ENCODE assay signal across 17 cellular contexts in genomic region chr19:47104678-47105077, GRCh38.
"Had no signal": no experiment of that assay in that cellular context is flagged by ENCODE, and none has a peak within 500 bp of the region (broad histone marks: within the 10 kb centered on the region; RNA-seq: fewer than 3 reads in every experiment).

No MANE protein-coding gene starts in this region.

- ATAC-seq: activated T-cell treated with anti-CD3 and anti-CD28 coated beads, Interleukin-2, amount 50 U/mL, for 4 hours; esophagus mucosa; left colon; lower lobe of right lung; natural killer cell; SK-N-SH treated with all-trans-retinoic acid at 6 μM for 48 hours; stimulated activated naive CD8-positive, alpha-beta T cell treated with anti-CD3 and anti-CD28 coated beads, Interleukin-15, Interleukin-2, amounts not matched to agents 100 U/mL and 50 U/mL, for 24 hours had no signal

- H3K27ac Mint-ChIP-seq: activated CD4-positive, alpha-beta T cell treated with anti-CD3 and anti-CD28 coated beads, Interleukin-2, amount 10 ng/mL, durations not matched to agents 24 days and 14 days; activated naive CD4-positive, alpha-beta T cell treated with anti-CD3 and anti-CD28 coated beads, Interleukin-2, amount 50 U/mL, for 24 hours had no signal

- H3K9me3 Mint-ChIP-seq: activated CD4-positive, alpha-beta T cell treated with anti-CD3 and anti-CD28 coated beads, Interleukin-2, amount 10 ng/mL, durations not matched to agents 24 days and 14 days; activated naive CD4-positive, alpha-beta T cell treated with anti-CD3 and anti-CD28 coated beads, Interleukin-2, amount 50 U/mL, for 24 hours; activated T-cell treated with anti-CD3 and anti-CD28 coated beads, Interleukin-2, amount 50 U/mL, for 4 hours; natural killer cell had no signal

- H3K27ac ChIP-seq: cardiac muscle cell, lower lobe of right lung, testis had no signal

- H3K36me3 Mint-ChIP-seq: natural killer cell had no signal

- H3K27me3 Mint-ChIP-seq: activated CD4-positive, alpha-beta T cell treated with anti-CD3 and anti-CD28 coated beads, Interleukin-2, amount 10 ng/mL, durations not matched to agents 24 days and 14 days; activated naive CD4-positive, alpha-beta T cell treated with anti-CD3 and anti-CD28 coated beads, Interleukin-2, amount 50 U/mL, for 24 hours had no signal

- H3K27me3 ChIP-seq: cardiac muscle cell, testis had no signal

- H3K36me3 ChIP-seq: cardiac muscle cell had no signal

- H3K4me3 ChIP-seq: cardiac muscle cell, lower lobe of right lung, testis had no signal

- H3K4me3 Mint-ChIP-seq: activated CD4-positive, alpha-beta T cell treated with anti-CD3 and anti-CD28 coated beads, Interleukin-2, amount 10 ng/mL, durations not matched to agents 24 days and 14 days; activated naive CD4-positive, alpha-beta T cell treated with anti-CD3 and anti-CD28 coated beads, Interleukin-2, amount 50 U/mL, for 24 hours; activated T-cell treated with anti-CD3 and anti-CD28 coated beads, Interleukin-2, amount 50 U/mL, for 4 hours; natural killer cell had no signal

- DNase-seq: activated CD4-positive, alpha-beta T cell treated with anti-CD3 and anti-CD28 coated beads, Interleukin-2, amount 10 ng/mL, durations not matched to agents 24 days and 14 days; activated CD8-positive, alpha-beta memory T cell treated with anti-CD3 and anti-CD28 coated beads, Interleukin-2, amount 50 U/mL, for 4 hours; activated effector memory CD4-positive, alpha-beta T cell treated with anti-CD3 and anti-CD28 coated beads, Interleukin-2, amount 50 U/mL, for 16 hours; activated T-cell treated with anti-CD3 and anti-CD28 coated beads, Interleukin-2, amount 50 U/mL, for 4 hours; effector CD4-positive, alpha-beta T cell; left colon; lower lobe of right lung; natural killer cell; nucleus accumbens; retina; stimulated activated naive CD8-positive, alpha-beta T cell treated with anti-CD3 and anti-CD28 coated beads, Interleukin-15, Interleukin-2, amounts not matched to agents 100 U/mL and 50 U/mL, for 24 hours; T-helper 1 cell; testis had no signal

- H3K9me3 ChIP-seq: lower lobe of right lung, testis had no signal
